ENCODE assay signal across 10 cellular contexts in the genomic region with DNA sequence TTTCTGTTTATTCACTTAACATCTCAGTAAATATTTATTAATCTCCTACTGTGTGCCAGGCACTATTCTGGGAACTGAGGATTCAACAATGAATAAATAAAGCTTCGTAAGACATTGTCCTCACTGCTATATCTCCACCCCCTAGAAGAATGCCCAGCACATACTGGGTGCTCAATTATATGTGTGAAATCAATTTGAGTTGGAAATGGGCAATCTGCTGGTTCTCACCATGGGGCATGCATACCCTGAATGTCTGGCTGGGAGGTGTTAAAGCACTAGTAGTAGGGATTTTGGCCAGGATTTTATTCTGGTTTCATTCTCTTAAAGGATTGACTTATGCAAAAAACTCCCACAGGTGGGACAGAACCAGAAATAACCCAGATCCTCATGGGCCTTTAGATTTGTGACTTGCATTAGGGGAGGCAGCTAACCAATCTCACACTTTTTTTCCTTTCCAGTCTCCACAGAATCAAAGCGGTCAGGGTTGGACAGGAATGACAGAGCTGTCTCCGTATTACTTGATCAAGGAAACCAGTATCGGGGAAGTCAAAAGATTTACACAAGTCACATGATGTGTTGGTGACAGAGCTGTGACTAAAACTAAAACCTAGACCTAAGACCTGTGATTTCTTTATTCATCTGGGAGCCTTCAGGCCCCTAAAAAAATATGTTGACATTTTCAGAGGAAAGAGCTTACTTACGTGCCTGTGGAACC. TPM values are rescaled to one million over a fixed set of nuclear protein-coding genes. Genes with fewer than 3 reads are reported as not detected.
DNase-seq lines count a peak whose midpoint lies in the region; ATAC-seq and TF ChIP-seq lines count a peak whose summit lies in the region.
"Had no signal": no experiment of that assay in that cellular context is flagged by ENCODE, and none has a peak within 500 bp of the region (broad histone marks: within the 10 kb centered on the region; RNA-seq: fewer than 3 reads in every experiment).

No MANE protein-coding gene starts in this region.

- intact Hi-C loops in naive thymus-derived CD4-positive, alpha-beta T cell (cut with micrococcal nuclease), result loop anchor here (2.0 kb wide), 1 partner anchor 15 kb away; no protein-coding TSS in a partner anchor
- intact Hi-C loops in lower leg skin (cut with DNase I; ENCODE audit: low total_unique reads), result no loop called here
- intact Hi-C loops in gastrocnemius medialis (cut with DNase I; ENCODE audit: low total_unique reads), result no loop called here

- DNase-seq in SIG-M5 treated with dmso at 0.1 percent for 504 hours (lab: John Stamatoyannopoulos, UW; ENCODE audit: unreplicated experiment) (peak; percentile 36), SIG-M5 (lab: John Stamatoyannopoulos, UW) (no peak), lower leg skin (ENCODE audit: low spot score in 2 of 2) (no peak), gastrocnemius medialis (no peak)
- no peak for DNase-seq in naive thymus-derived CD4-positive, alpha-beta T cell
- DNase-seq in NK-92 treated with Interleukin-12 subunit alpha and Interleukin-12 subunit beta, amount 100 ng/mL, for 24 hours (lab: John Stamatoyannopoulos, UW), result no peak
- DNase-seq: foreskin melanocyte, NCI-H524 had no signal

- H3K27me3 Mint-ChIP-seq in naive thymus-derived CD4-positive, alpha-beta T cell, result no peaks in the 10 kb centered on the region

- 87 to 89% methylated on average over 5 of the region's 5 CpGs for WGBS in lower leg skin, 2 donors

- no peaks in the 10 kb centered on the region for H3K9me3 ChIP-seq in naive thymus-derived CD4-positive, alpha-beta T cell (ENCODE audit: control insufficient read depth in 2 of 3, low read length in 3 of 3)
- H3K9me3 ChIP-seq in gastrocnemius medialis, result no peaks in the 10 kb centered on the region

- TF ChIP-seq CTCF in lower leg skin (IDR thresholded peaks at IDR 0.05) (no peak), gastrocnemius medialis (IDR thresholded peaks at IDR 0.05 in 4 of 5, conservative IDR thresholded peaks at IDR 0.05 in 1 of 5) (no peak)

- ATAC-seq in GM21423 (IDR thresholded peaks at IDR 0.05; ENCODE audit: unreplicated experiment), result peak; percentile 54
- peak; percentile 68 for ATAC-seq in HG03442 (IDR thresholded peaks at IDR 0.05; ENCODE audit: unreplicated experiment)
- ATAC-seq in naive thymus-derived CD4-positive, alpha-beta T cell, result no peak
- ATAC-seq in gastrocnemius medialis, result no peak

- H3K4me1 ChIP-seq in naive thymus-derived CD4-positive, alpha-beta T cell (ENCODE audit: control insufficient read depth in 2 of 2, insufficient read depth in 2 of 2, low read length in 2 of 2), result peaks cover 19 to 53% of the 10 kb centered on the region in 2 donors
- H3K4me1 ChIP-seq in gastrocnemius medialis, result no peaks in the 10 kb centered on the region

- H3K27ac Mint-ChIP-seq in naive thymus-derived CD4-positive, alpha-beta T cell, result peak overlapping the region; percentile 32 to 87 (median 84)

- CTCF ChIA-PET in naive thymus-derived CD4-positive, alpha-beta T cell (lab: Charles Lee), result interaction anchor here (2.1 to 2.3 kb wide), 2 partner anchors 9 to 11 kb away, joined by 6 to 10 read pairs; no protein-coding TSS in a partner anchor

- H3K27ac ChIP-seq in naive thymus-derived CD4-positive, alpha-beta T cell (ENCODE audit: low read depth, low read length), result no peak overlapping the region
- no peak overlapping the region for H3K27ac ChIP-seq in gastrocnemius medialis

- POLR2A ChIA-PET in naive thymus-derived CD4-positive, alpha-beta T cell (lab: Charles Lee), result interaction anchor here (0.5 to 4.8 kb wide), 5 partner anchors 10 to 166 kb away, joined by 3 to 39 read pairs (median 3); a partner anchor contains a TSS

- H3K27me3 ChIP-seq in naive thymus-derived CD4-positive, alpha-beta T cell (ENCODE audit: control insufficient read depth in 2 of 2, insufficient read depth in 2 of 2, low read length in 2 of 2), result no peaks in the 10 kb centered on the region
- H3K27me3 ChIP-seq in gastrocnemius medialis, result peaks cover 5 to 11% (median 11%) of the 10 kb centered on the region in 3 donors

- H3K9me3 Mint-ChIP-seq in naive thymus-derived CD4-positive, alpha-beta T cell, result no peaks in the 10 kb centered on the region

- in situ Hi-C loops in gastrocnemius medialis (cut with MboI; ENCODE audit: low sequenced_read_pairs in 4 of 4), result no loop called here

- no peaks in the 10 kb centered on the region for H3K36me3 ChIP-seq in naive thymus-derived CD4-positive, alpha-beta T cell (ENCODE audit: control insufficient read depth in 2 of 3, insufficient read depth in 3 of 3, low read length in 3 of 3)
- H3K36me3 ChIP-seq in gastrocnemius medialis, result no peaks in the 10 kb centered on the region

- no peak overlapping the region for H3K4me3 ChIP-seq in naive thymus-derived CD4-positive, alpha-beta T cell (ENCODE audit: low read length)
- no peak overlapping the region for H3K4me3 ChIP-seq in lower leg skin (ENCODE audit: low read depth, poor library complexity, severe bottlenecking)
- H3K4me3 ChIP-seq in gastrocnemius medialis, result no peak overlapping the region

- H3K4me3 Mint-ChIP-seq in naive thymus-derived CD4-positive, alpha-beta T cell, result peak overlapping the region in 5 of 10 donors; percentile 7 to 80 (median 30)

- peaks cover 21 to 77% (median 58%) of the 10 kb centered on the region in 7 donors for H3K4me1 Mint-ChIP-seq in naive thymus-derived CD4-positive, alpha-beta T cell

- TF ChIP-seq POLR2A in lower leg skin (IDR thresholded peaks at IDR 0.05) (no peak), gastrocnemius medialis (IDR thresholded peaks at IDR 0.05) (no peak)

- peaks cover 0 to 60% (median 15%) of the 10 kb centered on the region in 5 donors for H3K36me3 Mint-ChIP-seq in naive thymus-derived CD4-positive, alpha-beta T cell

RNA-seq across cellular contexts. Expression of a gene that starts 12.8 kb away (rescaled TPM):
- 10 to 100 TPM; 11.5 to 78.8 (median 29.9) TPM for total RNA-seq in naive thymus-derived CD4-positive, alpha-beta T cell
- 1 to 10 TPM; 3.3 to 7.9 TPM for polyA plus RNA-seq in naive thymus-derived CD4-positive, alpha-beta T cell
- total RNA-seq in lower leg skin (under 1 TPM in 3 of 4 donors, not detected in 1; 0.27 to 0.91 (median 0.36) TPM), gastrocnemius medialis (not detected)

Comparison
In these comparisons a context has a peak if more than half of its experiments do, and no peak if none do; other contexts are left out.
1. ATAC-seq: peak in GM21423 (single experiment) and HG03442 (single experiment); none in naive thymus-derived CD4-positive, alpha-beta T cell (single experiment) and gastrocnemius medialis (0 of 2).
2. RNA of a gene that starts 12.8 kb away (total RNA-seq): 11.5 to 78.8 TPM in naive thymus-derived CD4-positive, alpha-beta T cell; 0.27 to 0.91 TPM in lower leg skin and not detected in gastrocnemius medialis; every median in the first group is over 4 times any median in the second.
3. intact Hi-C loops: an anchor here in naive thymus-derived CD4-positive, alpha-beta T cell (2.0 kb wide); none called in lower leg skin and gastrocnemius medialis.